1 cellular context compared by ENCODE assay signal in genomic region chr20:18405826-18406225, GRCh38.
TF ChIP-seq lines count a peak whose summit lies in the region.

No MANE protein-coding gene starts in this region.

TF ChIP-seq in HepG2, 621 proteins besides CTCF, POLR2A, EP300 and RAD21 (continued from another document):
- TF ChIP-seq ZNF646 (CRISPR knock-in tag; IDR thresholded peaks at IDR 0.05) (no peak), PAF1 (CRISPR knock-in tag; IDR thresholded peaks at IDR 0.05) (no peak), ZNF335 (CRISPR knock-in tag; IDR thresholded peaks at IDR 0.05) (no peak), ZNF709 (CRISPR knock-in tag; IDR thresholded peaks at IDR 0.05) (no peak; the same call in 1 of the 2 replicates), ZNF746 (CRISPR knock-in tag; IDR thresholded peaks at IDR 0.05) (no peak), ZNF432 (CRISPR knock-in tag; IDR thresholded peaks at IDR 0.05; ENCODE audit: borderline replicate concordance) (no peak), MLLT10 (CRISPR knock-in tag; IDR thresholded peaks at IDR 0.05) (no peak), ZNF275 (CRISPR knock-in tag; IDR thresholded peaks at IDR 0.05; ENCODE audit: borderline replicate concordance) (no peak), ZFAT (CRISPR knock-in tag; conservative IDR thresholded peaks at IDR 0.05) (no peak), MED8 (CRISPR knock-in tag; IDR thresholded peaks at IDR 0.05; ENCODE audit: insufficient replicate concordance) (no peak), ZNF367 (CRISPR knock-in tag; IDR thresholded peaks at IDR 0.05; ENCODE audit: borderline replicate concordance) (no peak), XRCC5 (optimal IDR thresholded peaks at IDR 0.05; ENCODE audit: low read length) (no peak), ZBTB33 (CRISPR knock-in tag; IDR thresholded peaks at IDR 0.05) (no peak)
TF ChIP-seq in HepG2: peak in this region for 0.
